In genomic region chr5:130267926-130268325, GRCh38 we compare ENCODE assay signal across 27 cellular contexts.
"Had no signal": no experiment of that assay in that cellular context is flagged by ENCODE, and none has a peak within 500 bp of the region (broad histone marks: within the 10 kb centered on the region; RNA-seq: fewer than 3 reads in every experiment).

No MANE protein-coding gene starts in this region.

- H3K9me3 ChIP-seq: stomach, suprapubic skin, testis, thoracic aorta, thyroid gland, tibial artery, tibial nerve, transverse colon, upper lobe of left lung, upper lobe of right lung, uterus, vagina had no signal

- FAIRE-seq: urothelium cell line had no signal

- DNase-seq: stimulated activated CD4-positive, alpha-beta T cell treated with anti-CD3 and anti-CD28 coated beads, Interleukin-2, amount 100 ng/mL, for 48 hours; stimulated activated CD4-positive, alpha-beta T cell treated with anti-CD3 and anti-CD28 coated beads, Interleukin-4, amount 100 ng/mL, for 1 hour; stimulated activated CD4-positive, alpha-beta T cell treated with anti-CD3 and anti-CD28 coated beads, Interleukin-4, amount 100 ng/mL, for 24 hours; stimulated activated CD4-positive, alpha-beta T cell treated with anti-CD3 and anti-CD28 coated beads, Interleukin-4, amount 100 ng/mL, for 4 hours; stimulated activated CD8-positive, alpha-beta memory T cell treated with anti-CD3 and anti-CD28 coated beads, Interleukin-4, amount 100 ng/mL, for 48 hours; stimulated activated naive B cell treated with anti-CD40 and anti-IgM and Interleukin-4, amounts not matched to agents 10 μg/mL and 1 μg/mL and 100 μg/mL, for 72 hours; stimulated activated naive CD4-positive, alpha-beta T cell; stimulated activated naive CD4-positive, alpha-beta T cell treated with Interleukin-2 at 50 U/mL for 16 hours; stimulated activated naive CD8-positive, alpha-beta T cell treated with anti-CD3 and anti-CD28 coated beads, Interleukin-15, amount 100 ng/mL, for 72 hours; stimulated activated naive CD8-positive, alpha-beta T cell treated with anti-CD3 and anti-CD28 coated beads, Interleukin-15, Interleukin-2, amounts not matched to agents 100 U/mL and 50 U/mL, for 24 hours; stomach; substantia nigra; testis; thyroid gland; tibial artery; transverse colon; trophoblast cell; upper lobe of left lung; upper lobe of right lung; uterus had no signal

- H3K27ac ChIP-seq: stomach, suprapubic skin, testis, thoracic aorta, thyroid gland, tibial artery, tibial nerve, transverse colon, upper lobe of left lung, upper lobe of right lung, uterus, vagina had no signal

- H3K27me3 ChIP-seq: stomach, suprapubic skin, testis, thyroid gland, tibial artery, tibial nerve, transverse colon, upper lobe of left lung, upper lobe of right lung, uterus, vagina had no signal

- H3K4me1 ChIP-seq: stomach, suprapubic skin, testis, thyroid gland, tibial artery, tibial nerve, transverse colon, upper lobe of left lung, upper lobe of right lung, uterus, vagina had no signal

- ATAC-seq: stimulated activated effector memory CD8-positive, alpha-beta T cell treated with anti-CD3 and anti-CD28 coated beads, Interleukin-12 subunit alpha, Interleukin-12 subunit beta, amount 100 ng/mL, for 72 hours; stimulated activated memory B cell treated with anti-CD40 and anti-IgM and Interleukin-4, amounts not matched to agents 10 μg/mL and 1 μg/mL and 100 μg/mL, for 72 hours; stimulated activated naive B cell treated with anti-CD40 and anti-IgM and Interleukin-4, amounts not matched to agents 10 μg/mL and 1 μg/mL and 100 μg/mL, for 72 hours; stimulated activated naive CD8-positive, alpha-beta T cell treated with anti-CD3 and anti-CD28 coated beads, Interleukin-15, amount 100 ng/mL, for 72 hours; stimulated activated naive CD8-positive, alpha-beta T cell treated with anti-CD3 and anti-CD28 coated beads, Interleukin-15, Interleukin-2, amounts not matched to agents 100 U/mL and 50 U/mL, for 24 hours; upper lobe of right lung had no signal

- H3K36me3 ChIP-seq: stomach, suprapubic skin, thoracic aorta, thyroid gland, tibial artery, tibial nerve, transverse colon, upper lobe of left lung, upper lobe of right lung, uterus, vagina had no signal

- H3K4me3 ChIP-seq: stomach, suprapubic skin, testis, thoracic aorta, thyroid gland, tibial artery, tibial nerve, transverse colon, upper lobe of left lung, upper lobe of right lung, uterus, vagina had no signal
